ENCODE assay signal across 26 cellular contexts in the genomic region with DNA sequence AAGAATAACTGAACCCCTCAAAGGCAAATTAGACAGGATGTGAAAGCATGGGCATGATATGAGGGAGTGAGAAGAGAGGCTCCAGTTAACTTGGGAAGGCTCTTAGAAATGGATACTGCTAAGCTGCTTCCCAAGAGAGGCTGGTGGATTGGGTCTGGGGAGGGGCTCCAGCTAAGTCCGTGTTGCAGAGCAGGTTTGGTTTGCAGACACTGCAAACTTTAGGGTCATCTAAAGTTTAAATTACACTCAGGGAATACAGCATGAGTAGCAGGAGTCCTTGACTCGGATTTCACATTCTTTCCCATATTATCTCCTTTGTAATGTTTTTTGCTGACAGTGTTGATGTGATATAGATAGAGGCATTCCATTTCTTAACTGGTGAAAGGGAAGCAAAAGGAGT. TPM values are rescaled to one million over a fixed set of nuclear protein-coding genes. Genes with fewer than 3 reads are reported as not detected.
DNase-seq lines count a peak whose midpoint lies in the region; FAIRE-seq and TF ChIP-seq lines count a peak whose summit lies in the region.
"Had no signal": no experiment of that assay in that cellular context is flagged by ENCODE, and none has a peak within 500 bp of the region (broad histone marks: within the 10 kb centered on the region; RNA-seq: fewer than 3 reads in every experiment).

No MANE protein-coding gene starts in this region.

- DNase-seq in ELF-1 (ENCODE audit: low read depth, low spot score) (peak; percentile 41), NCI-H226 (peak; percentile 12), epithelial cell of esophagus (ENCODE audit: low read depth) (peak; percentile 4), myocyte (ENCODE audit: low read depth) (peak; percentile 28), CD1c-positive myeloid dendritic cell (ENCODE audit: extremely low spot score) (no peak), NCI-H526 treated with DMSO at 0.1 percent for 48 hours (lab: John Stamatoyannopoulos, UW) (no peak), nucleus accumbens (lab: John Stamatoyannopoulos, UW) (no peak), D721Med (ENCODE audit: insufficient read length, low spot score) (no peak)
- DNase-seq: activated CD4-positive, alpha-beta T cell treated with anti-CD3 and anti-CD28 coated beads, Interleukin-2, amount 10 ng/mL, durations not matched to agents 24 days and 14 days; activated naive CD4-positive, alpha-beta T cell treated with anti-CD3 and anti-CD28 coated beads for 36 hours; activated T-cell treated with anti-CD3 and anti-CD28 coated beads, Interleukin-2, amount 50 U/mL, for 24 hours; amygdala; BE2C; caudate nucleus; DMS53; GDM1; midbrain; naive thymus-derived CD8-positive, alpha-beta T cell; NCI-H1436; stimulated activated CD4-positive, alpha-beta T cell treated with anti-CD3 and anti-CD28 coated beads, Interleukin-2, amount 100 ng/mL, for 24 hours; T-helper 9 cell; tibial artery had no signal

- TF ChIP-seq CTCF in epithelial cell of esophagus (IDR thresholded peaks at IDR 0.05; ENCODE audit: insufficient read depth, low read depth, low read length, missing control alignments) = no peak
- no peak for TF ChIP-seq CTCF in D721Med (IDR thresholded peaks at IDR 0.05; ENCODE audit: insufficient read depth, missing control alignments)

- FAIRE-seq in D721Med (lab: Jason Lieb, UNC) = no peak
- FAIRE-seq: endometrium, keratinocyte had no signal

- no peak overlapping the region for H3K4me3 ChIP-seq in epithelial cell of esophagus (ENCODE audit: low read length)
- H3K4me3 ChIP-seq: right atrium auricular region, tibial artery had no signal

RNA-seq across cellular contexts. Expression of gene SGCG, which starts 31.8 kb away (rescaled TPM):
- total RNA-seq in myocyte = 84.9 and 131 TPM in 2 replicates
- 43.0 TPM for polyA plus RNA-seq in myocyte (2012)
- total RNA-seq: activated CD4-positive, alpha-beta T cell treated with anti-CD3 and anti-CD28 coated beads, Interleukin-2, amount 10 ng/mL, durations not matched to agents 24 days and 14 days; activated naive CD4-positive, alpha-beta T cell treated with anti-CD3 and anti-CD28 coated beads for 36 hours; liver; naive thymus-derived CD8-positive, alpha-beta T cell had no signal
- polyA plus RNA-seq: keratinocyte; liver; naive thymus-derived CD8-positive, alpha-beta T cell had no signal

Comparison
In these comparisons a context has a peak if more than half of its experiments do, and no peak if none do; other contexts are left out.
1. DNase-seq: peak in ELF-1 (single experiment), NCI-H226 (single experiment), epithelial cell of esophagus (single experiment) and myocyte (single experiment); none in CD1c-positive myeloid dendritic cell (single experiment), NCI-H526 treated with DMSO at 0.1 percent for 48 hours (single experiment), nucleus accumbens (0 of 56) and D721Med (single experiment).